8 cellular contexts compared by ENCODE assay signal in the genomic region with DNA sequence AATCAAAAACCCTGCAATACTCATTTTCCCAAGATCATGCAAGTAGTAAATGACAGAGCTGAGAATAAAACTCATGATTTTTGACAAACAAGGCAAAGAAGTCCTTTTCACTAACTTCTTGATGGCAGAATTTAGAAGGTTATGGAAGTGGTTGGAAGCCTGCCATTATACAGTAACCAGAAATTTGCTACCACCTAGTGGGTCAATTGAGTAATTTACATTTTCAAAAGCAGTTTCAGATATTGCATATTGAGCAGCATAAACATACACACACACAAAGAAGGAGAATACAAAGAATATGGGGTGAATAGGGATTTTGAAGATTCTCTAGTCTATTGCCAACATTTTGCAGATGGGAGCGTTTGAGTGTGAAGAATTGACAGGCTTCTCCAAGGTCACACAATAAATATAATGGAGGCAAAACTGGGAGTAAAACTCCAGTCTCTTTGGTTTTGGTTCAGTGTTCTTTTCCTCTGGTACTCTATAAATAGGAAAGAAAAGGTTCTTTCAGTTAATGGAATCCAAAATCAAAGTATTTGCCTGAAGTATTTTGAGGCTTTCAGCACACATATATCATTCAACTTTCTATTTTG.
DNase-seq lines count a peak whose midpoint lies in the region; ATAC-seq and TF ChIP-seq lines count a peak whose summit lies in the region.

No MANE protein-coding gene starts in this region.

- no peak overlapping the region for H3K4me3 Mint-ChIP-seq in naive B cell

- H3K36me3 Mint-ChIP-seq in naive B cell, result no peaks in the 10 kb centered on the region

- H3K9me3 Mint-ChIP-seq in naive B cell, result peaks cover 0 to 2% (median 0%) of the 10 kb centered on the region in 7 donors

- H3K27ac Mint-ChIP-seq in naive B cell, result no peak overlapping the region

- H3K4me1 Mint-ChIP-seq in naive B cell, result no peaks in the 10 kb centered on the region

- H3K27me3 Mint-ChIP-seq in naive B cell, result peaks cover 0 to 21% (median 0%) of the 10 kb centered on the region in 3 donors

- TF ChIP-seq CTCF in AG09319 (IDR thresholded peaks at IDR 0.05; ENCODE audit: low read depth, low read length), result peak; percentile 46

- DNase-seq in AG09319 (ENCODE audit: extremely low read depth, low read depth) (peak; percentile 37), NCI-H774 (lab: John Stamatoyannopoulos, UW) (peak; percentile 39), dedifferentiated amniotic fluid mesenchymal stem cell (ENCODE audit: extremely low spot score) (peak; percentile 67), naive B cell (peak; percentile 1)
- no peak for DNase-seq in stimulated activated CD4-positive, alpha-beta T cell treated with anti-CD3 and anti-CD28 coated beads, Interleukin-12 subunit alpha, Interleukin-12 subunit beta, amount 100 ng/mL, for 4 hours
- DNase-seq in stimulated activated CD4-positive, alpha-beta T cell treated with anti-CD3 and anti-CD28 coated beads, Interleukin-15, amount 100 ng/mL, for 24 hours, result no peak

- ATAC-seq in GM18502 (IDR thresholded peaks at IDR 0.05; ENCODE audit: poor library complexity, unreplicated experiment) (peak; percentile 78), HG03196 (IDR thresholded peaks at IDR 0.05; ENCODE audit: unreplicated experiment) (peak; percentile 76), naive B cell (ENCODE audit: low read depth in 2 of 2) (no peak)

Comparison
In these comparisons a context has a peak if more than half of its experiments do, and no peak if none do; other contexts are left out.
1. DNase-seq: peak in AG09319 (single experiment), NCI-H774 (single experiment), dedifferentiated amniotic fluid mesenchymal stem cell (single experiment) and naive B cell (single experiment); none in stimulated activated CD4-positive, alpha-beta T cell treated with anti-CD3 and anti-CD28 coated beads, Interleukin-12 subunit alpha, Interleukin-12 subunit beta, amount 100 ng/mL, for 4 hours (single experiment) and stimulated activated CD4-positive, alpha-beta T cell treated with anti-CD3 and anti-CD28 coated beads, Interleukin-15, amount 100 ng/mL, for 24 hours (single experiment).
2. ATAC-seq: peak in GM18502 (single experiment) and HG03196 (single experiment); none in naive B cell (0 of 2).